In genomic region chr3:172106989-172107388, GRCh38 we compare ENCODE assay signal across 8 cellular contexts.
DNase-seq lines count a peak whose midpoint lies in the region; ATAC-seq and TF ChIP-seq lines count a peak whose summit lies in the region.

No MANE protein-coding gene starts in this region.

- no peak for TF ChIP-seq POLR2A in heart left ventricle (IDR thresholded peaks at IDR 0.05)

- H3K9me3 Mint-ChIP-seq in CD8-positive, alpha-beta memory T cell, result peaks cover 0 to 1% (median 0%) of the 10 kb centered on the region in 5 donors
- no peaks in the 10 kb centered on the region for H3K9me3 Mint-ChIP-seq in activated CD8-positive, alpha-beta T cell treated with anti-CD3 and anti-CD28 coated beads for 36 hours

- no peak for TF ChIP-seq CTCF in activated CD8-positive, alpha-beta T cell treated with anti-CD3 and anti-CD28 coated beads for 36 hours (IDR thresholded peaks at IDR 0.05)
- TF ChIP-seq CTCF in heart left ventricle (IDR thresholded peaks at IDR 0.05) (no peak), A673 (conservative IDR thresholded peaks at IDR 0.05; ENCODE audit: low read depth, low read length) (no peak)

- peak overlapping the region; percentile 72 to 96 (median 94) for H3K27ac Mint-ChIP-seq in CD8-positive, alpha-beta memory T cell
- H3K27ac Mint-ChIP-seq in activated CD8-positive, alpha-beta T cell treated with anti-CD3 and anti-CD28 coated beads for 36 hours, result peak overlapping the region; percentile 85

- H3K4me1 Mint-ChIP-seq in CD8-positive, alpha-beta memory T cell, result peaks cover 69 to 84% (median 82%) of the 10 kb centered on the region in 3 donors
- peaks cover 72% of the 10 kb centered on the region for H3K4me1 Mint-ChIP-seq in activated CD8-positive, alpha-beta T cell treated with anti-CD3 and anti-CD28 coated beads for 36 hours (ENCODE audit: low read depth)

- peaks cover 0 to 2% of the 10 kb centered on the region in 2 donors for H3K27me3 Mint-ChIP-seq in CD8-positive, alpha-beta memory T cell
- peaks cover 3% of the 10 kb centered on the region for H3K27me3 Mint-ChIP-seq in activated CD8-positive, alpha-beta T cell treated with anti-CD3 and anti-CD28 coated beads for 36 hours

- peaks cover 78% of the 10 kb centered on the region for H3K4me1 ChIP-seq in CD8-positive, alpha-beta memory T cell (ENCODE audit: insufficient read depth, low read length)
- H3K4me1 ChIP-seq in heart left ventricle, result peaks cover 2 to 83% (median 62%) of the 10 kb centered on the region in 12 donors
- peaks cover 22% of the 10 kb centered on the region for H3K4me1 ChIP-seq in A673 (ENCODE audit: insufficient read depth, low read length, poor library complexity, severe bottlenecking)

- intact Hi-C loops in activated CD8-positive, alpha-beta T cell treated with anti-CD3 and anti-CD28 coated beads for 36 hours (cut with micrococcal nuclease), result loop anchor here (5.0 kb wide), 1 partner anchor 65 kb away; no protein-coding TSS in a partner anchor
- intact Hi-C loops in heart left ventricle (cut with DNase I) (no loop called here), A673 (cut with micrococcal nuclease; ENCODE audit: unreplicated experiment) (no loop called here)

- peak overlapping the region; percentile 5 for H3K27ac ChIP-seq in CD8-positive, alpha-beta memory T cell (ENCODE audit: low read depth, low read length)
- H3K27ac ChIP-seq in heart left ventricle (peak overlapping the region in 5 of 12 donors; percentile 1 to 74 (median 19)), A673 (ENCODE audit: low read depth, low read length, poor library complexity, severe bottlenecking) (no peak overlapping the region)

- CTCF ChIA-PET in CD8-positive, alpha-beta memory T cell (lab: Charles Lee), result interaction anchor here (1.0 to 1.8 kb wide), 9 partner anchors 12 to 226 kb away, joined by 3 to 10 read pairs (median 4); no protein-coding TSS in a partner anchor
- CTCF ChIA-PET in activated CD8-positive, alpha-beta T cell treated with anti-CD3 and anti-CD28 coated beads for 36 hours (lab: Charles Lee), result interaction anchor here (0.8 to 2.8 kb wide), 6 partner anchors 19 to 226 kb away, joined by 3 to 9 read pairs (median 4); no protein-coding TSS in a partner anchor
- CTCF ChIA-PET in A673 (lab: Charles Lee), result no interaction called here

- no peaks in the 10 kb centered on the region for H3K9me3 ChIP-seq in CD8-positive, alpha-beta memory T cell (ENCODE audit: low read length)
- H3K9me3 ChIP-seq in heart left ventricle, result no peaks in the 10 kb centered on the region
- H3K9me3 ChIP-seq in A673 (ENCODE audit: low read depth, low read length, poor library complexity, severe bottlenecking), result no peaks in the 10 kb centered on the region

- no TSS peak for BruUV-seq in A673 (replicated peaks; lab: Mats Ljungman, UMichigan)

- no peaks in the 10 kb centered on the region for H3K27me3 ChIP-seq in CD8-positive, alpha-beta memory T cell (ENCODE audit: insufficient read depth, low read length, poor library complexity, severe bottlenecking)
- H3K27me3 ChIP-seq in heart left ventricle, result no peaks in the 10 kb centered on the region
- H3K27me3 ChIP-seq in A673 (replicated peaks; ENCODE audit: insufficient read depth, low read depth, low read length, poor library complexity), result no peaks in the 10 kb centered on the region

- no peaks in the 10 kb centered on the region for H3K36me3 Mint-ChIP-seq in CD8-positive, alpha-beta memory T cell
- peaks cover 4% of the 10 kb centered on the region for H3K36me3 Mint-ChIP-seq in activated CD8-positive, alpha-beta T cell treated with anti-CD3 and anti-CD28 coated beads for 36 hours (ENCODE audit: low read depth)

- ATAC-seq in GM21717 (IDR thresholded peaks at IDR 0.05; ENCODE audit: unreplicated experiment), result peak; percentile 56
- peak; percentile 55 for ATAC-seq in activated CD8-positive, alpha-beta T cell treated with anti-CD3 and anti-CD28 coated beads for 36 hours
- ATAC-seq in heart left ventricle, result peak in 3 of 4 donors; percentile 8 to 32 (median 8)

- H3K4me3 ChIP-seq in CD8-positive, alpha-beta memory T cell (ENCODE audit: low read length), result peak overlapping the region; percentile 42
- H3K4me3 ChIP-seq in heart left ventricle, result no peak overlapping the region
- no peak overlapping the region for H3K4me3 ChIP-seq in A673 (ENCODE audit: low read depth, low read length, poor library complexity, severe bottlenecking)

- POLR2A ChIA-PET in CD8-positive, alpha-beta memory T cell (lab: Charles Lee), result no interaction called here
- POLR2A ChIA-PET in activated CD8-positive, alpha-beta T cell treated with anti-CD3 and anti-CD28 coated beads for 36 hours (lab: Charles Lee), result interaction anchor here (0.9 to 2.3 kb wide), 6 partner anchors 8 to 63 kb away, joined by 4 to 10 read pairs (median 4); no protein-coding TSS in a partner anchor
- POLR2A ChIA-PET in A673 (lab: Charles Lee; ENCODE audit: low non-redundant PET), result no interaction called here

- DNase-seq in CD8-positive, alpha-beta memory T cell, result peak; percentile 34 to 87 (median 77)
- peak; percentile 67 for DNase-seq in LHCN-M2 (ENCODE audit: low read depth)
- DNase-seq in activated CD8-positive, alpha-beta T cell treated with anti-CD3 and anti-CD28 coated beads for 36 hours, result peak; percentile 87
- DNase-seq in heart left ventricle, result peak in 2 of 5 donors; percentile 29 to 48
- DNase-seq in stimulated activated CD4-positive, alpha-beta T cell treated with anti-CD3 and anti-CD28 coated beads, Interleukin-4, amount 100 ng/mL, for 4 hours, result peak; percentile 30 to 65
- DNase-seq in NCI-H146 treated with DMSO at 0.1 percent for 48 hours (lab: John Stamatoyannopoulos, UW; ENCODE audit: unreplicated experiment), result no peak
- DNase-seq in A673 (ENCODE audit: low spot score), result no peak

- 73 to 84% (median 81%) methylated on average over 7 of the region's 7 CpGs for WGBS in heart left ventricle, 4 donors

- no peaks in the 10 kb centered on the region for H3K36me3 ChIP-seq in CD8-positive, alpha-beta memory T cell (ENCODE audit: insufficient read depth, low read length)
- peaks cover 0 to 5% (median 0%) of the 10 kb centered on the region in 9 donors for H3K36me3 ChIP-seq in heart left ventricle
- no peaks in the 10 kb centered on the region for H3K36me3 ChIP-seq in A673 (ENCODE audit: insufficient read depth, low read length, poor library complexity, severe bottlenecking)

- H3K4me3 Mint-ChIP-seq in CD8-positive, alpha-beta memory T cell, result peak overlapping the region; percentile 69 to 88 (median 80)
- H3K4me3 Mint-ChIP-seq in activated CD8-positive, alpha-beta T cell treated with anti-CD3 and anti-CD28 coated beads for 36 hours, result peak overlapping the region; percentile 69

Comparison
In these comparisons a context has a peak if more than half of its experiments do, and no peak if none do; other contexts are left out.
1. DNase-seq: peak in CD8-positive, alpha-beta memory T cell (5 of 5), LHCN-M2 (single experiment), activated CD8-positive, alpha-beta T cell treated with anti-CD3 and anti-CD28 coated beads for 36 hours (single experiment) and stimulated activated CD4-positive, alpha-beta T cell treated with anti-CD3 and anti-CD28 coated beads, Interleukin-4, amount 100 ng/mL, for 4 hours (2 of 2); none in NCI-H146 treated with DMSO at 0.1 percent for 48 hours (single experiment) and A673 (single experiment).
2. Peak in every context shown above with its lines, with median percentiles within 50 percentile points of each other: ATAC-seq.